In genomic region chr12:68608191-68608590, GRCh38 we compare ENCODE assay signal across 23 cellular contexts. TPM values are rescaled to one million over a fixed set of nuclear protein-coding genes. Genes with fewer than 3 reads are reported as not detected.
DNase-seq lines count a peak whose midpoint lies in the region; ATAC-seq, FAIRE-seq and TF ChIP-seq lines count a peak whose summit lies in the region.
"Had no signal": no experiment of that assay in that cellular context is flagged by ENCODE, and none has a peak within 500 bp of the region (broad histone marks: within the 10 kb centered on the region; RNA-seq: fewer than 3 reads in every experiment).

No MANE protein-coding gene starts in this region.

- RAD21 ChIA-PET in HCT116 (lab: Charles Lee; ENCODE audit: low non-redundant PET in 1 of 2, low total read pairs in 2 of 2, uncharacterized antibody in 2 of 2, unreplicated experiment in 2 of 2) = no interaction called here

- DNase-seq in CD4-positive, alpha-beta T cell = no peak
- DNase-seq in HCT116 (ENCODE audit: low read depth, low spot score) = no peak
- no peak for DNase-seq in K562 (ENCODE audit: extremely low read depth in 1 of 4, low spot score in 3 of 4)
- no peak for DNase-seq in nephron progenitor cell
- DNase-seq in T-helper 2 cell treated with Interferon-gamma antibody and Interleukin-4, amounts not matched to agents 5 μg/mL and 100 μg/mL, for 36 hours (ENCODE audit: low spot score) = no peak
- DNase-seq: activated CD4-positive, alpha-beta T cell treated with anti-CD3 and anti-CD28 coated beads, Interleukin-2, amount 10 ng/mL, durations not matched to agents 7 days and 5 days; aorta; dorsolateral prefrontal cortex; foreskin keratinocyte; HCEC 1CT; lower lobe of right lung; NCI-H1436; NCI-H2171 treated with DMSO at 0.1 percent for 48 hours; NCI-H526 treated with DMSO at 0.1 percent for 48 hours; posterior cingulate gyrus; Right ventricle myocardium superior; thyroid gland had no signal

- no peak for TF ChIP-seq POLR2A in HCT116 (IDR thresholded peaks at IDR 0.05; ENCODE audit: borderline replicate concordance, extremely low read depth, insufficient read depth, insufficient read length)
- no peak for TF ChIP-seq POLR2A in K562 (conservative IDR thresholded peaks at IDR 0.05)

- no TSS peak for BruUV-seq in HCT116 (replicated peaks; lab: Mats Ljungman, UMichigan)
- BruUV-seq in K562 (replicated peaks; lab: Mats Ljungman, UMichigan) = no TSS peak

- no peaks in the 10 kb centered on the region for H3K9me2 ChIP-seq in HCT116 (ENCODE audit: insufficient read depth)

- ATAC-seq in CD4-positive, alpha-beta T cell (ENCODE audit: poor library complexity) = no peak
- ATAC-seq in HCT116 (no peak), K562 (no peak), HG03378 (IDR thresholded peaks at IDR 0.05; ENCODE audit: unreplicated experiment) (no peak), GM21619 (IDR thresholded peaks at IDR 0.05; ENCODE audit: unreplicated experiment) (no peak)
- ATAC-seq: foreskin keratinocyte, lower lobe of right lung had no signal

- H2AFZ ChIP-seq in HCT116 (ENCODE audit: low read depth, low read length, poor library complexity, severe bottlenecking) (peak overlapping the region; percentile 47), K562 (ENCODE audit: low read depth, low read length) (peak overlapping the region; percentile 82)
- H2AFZ ChIP-seq: hepatocyte had no signal

- no peaks in the 10 kb centered on the region for H3K9me1 ChIP-seq in K562 (ENCODE audit: control insufficient read depth, insufficient read depth, low read length)

- TF ChIP-seq EP300 in K562 (IDR thresholded peaks at IDR 0.05; ENCODE audit: low read length) = no peak

- peaks cover 25% of the 10 kb centered on the region for H3K4me1 Mint-ChIP-seq in CD4-positive, alpha-beta T cell (ENCODE audit: low read depth)
- peaks cover 33% of the 10 kb centered on the region for H3K4me1 Mint-ChIP-seq in nephron progenitor cell
- H3K4me1 Mint-ChIP-seq in T-helper 2 cell treated with Interferon-gamma antibody and Interleukin-4, amounts not matched to agents 5 μg/mL and 100 μg/mL, for 36 hours (ENCODE audit: low read depth) = peaks cover 28% of the 10 kb centered on the region

- no peak overlapping the region for H3K9ac ChIP-seq in HCT116 (ENCODE audit: low read length)
- 0 out of 4 replicates have a peak overlapping the region, but pooled peaks of 1 of the 2 experiments have one; percentile 29 for H3K9ac ChIP-seq in K562 (ENCODE audit: insufficient read depth in 1 of 2, low read depth in 2 of 2, low read length in 2 of 2)

- no peak for TF ChIP-seq RAD21 in HCT116 (IDR thresholded peaks at IDR 0.05; ENCODE audit: low read depth)
- TF ChIP-seq RAD21 in K562 (CRISPR knock-in tag; conservative IDR thresholded peaks at IDR 0.05 in 1 of 2, IDR thresholded peaks at IDR 0.05 in 1 of 2) = no peak

- no peaks in the 10 kb centered on the region for H3K27me3 Mint-ChIP-seq in CD4-positive, alpha-beta T cell
- H3K27me3 Mint-ChIP-seq in nephron progenitor cell (ENCODE audit: low read depth, poor library complexity) = peaks cover 5% of the 10 kb centered on the region
- no peaks in the 10 kb centered on the region for H3K27me3 Mint-ChIP-seq in T-helper 2 cell treated with Interferon-gamma antibody and Interleukin-4, amounts not matched to agents 5 μg/mL and 100 μg/mL, for 36 hours (ENCODE audit: low read depth)
- H3K27me3 Mint-ChIP-seq: activated CD4-positive, alpha-beta T cell treated with anti-CD3 and anti-CD28 coated beads, Interleukin-2, amount 10 ng/mL, durations not matched to agents 7 days and 5 days; central memory CD8-positive, alpha-beta T cell had no signal

- in situ Hi-C loops in K562 (cut with MboI) = no loop called here

- CTCF ChIA-PET in CD4-positive, alpha-beta T cell (lab: Charles Lee) = no interaction called here
- CTCF ChIA-PET in HCT116 (lab: Charles Lee) (no interaction called here), K562 (lab: Yijun Ruan, JAX; ENCODE audit: low intra/inter-chr PET ratio) (no interaction called here)

- TF ChIP-seq CTCF in CD4-positive, alpha-beta T cell (IDR thresholded peaks at IDR 0.05) = no peak
- TF ChIP-seq CTCF in HCT116 (IDR thresholded peaks at IDR 0.05 in 2 of 3, conservative IDR thresholded peaks at IDR 0.05 in 1 of 3; ENCODE audit: borderline replicate concordance in 1 of 3, insufficient read depth in 1 of 3, low read depth in 2 of 3, low read length in 2 of 3) (no peak), K562 (IDR thresholded peaks at IDR 0.05 in 2 of 3, conservative IDR thresholded peaks at IDR 0.05 in 1 of 3; ENCODE audit: insufficient read depth in 2 of 3, low read depth in 1 of 3, low read length in 3 of 3) (no peak), nephron progenitor cell (IDR thresholded peaks at IDR 0.05) (no peak)

- H3K4me3 ChIP-seq in HCT116 (replicated peaks in 1 of 2; ENCODE audit: low read depth in 1 of 2, low read length in 2 of 2) (no peak overlapping the region), K562 (no peak overlapping the region)
- H3K4me3 ChIP-seq: dorsolateral prefrontal cortex, hepatocyte, lower lobe of right lung, thyroid gland had no signal

- H3K4me3 Mint-ChIP-seq in CD4-positive, alpha-beta T cell = peak overlapping the region; percentile 76
- no peak overlapping the region for H3K4me3 Mint-ChIP-seq in nephron progenitor cell
- H3K4me3 Mint-ChIP-seq in T-helper 2 cell treated with Interferon-gamma antibody and Interleukin-4, amounts not matched to agents 5 μg/mL and 100 μg/mL, for 36 hours = no peak overlapping the region
- H3K4me3 Mint-ChIP-seq: activated CD4-positive, alpha-beta T cell treated with anti-CD3 and anti-CD28 coated beads, Interleukin-2, amount 10 ng/mL, durations not matched to agents 7 days and 5 days; central memory CD8-positive, alpha-beta T cell had no signal

- no peaks in the 10 kb centered on the region for H3K9me3 Mint-ChIP-seq in CD4-positive, alpha-beta T cell
- H3K9me3 Mint-ChIP-seq in nephron progenitor cell = no peaks in the 10 kb centered on the region
- no peaks in the 10 kb centered on the region for H3K9me3 Mint-ChIP-seq in T-helper 2 cell treated with Interferon-gamma antibody and Interleukin-4, amounts not matched to agents 5 μg/mL and 100 μg/mL, for 36 hours
- H3K9me3 Mint-ChIP-seq: activated CD4-positive, alpha-beta T cell treated with anti-CD3 and anti-CD28 coated beads, Interleukin-2, amount 10 ng/mL, durations not matched to agents 7 days and 5 days; central memory CD8-positive, alpha-beta T cell had no signal

- H3K9me3 ChIP-seq in CD4-positive, alpha-beta T cell (ENCODE audit: control insufficient read depth, low read length) = no peaks in the 10 kb centered on the region
- H3K9me3 ChIP-seq in HCT116 (ENCODE audit: control insufficient read depth in 1 of 2, insufficient read depth in 1 of 2, low read depth in 1 of 2, low read length in 2 of 2) (no peaks in the 10 kb centered on the region), K562 (replicated peaks; ENCODE audit: control insufficient read depth, insufficient read depth, low read depth, low read length) (no peaks in the 10 kb centered on the region)
- H3K9me3 ChIP-seq: lower lobe of right lung, thyroid gland had no signal

- POLR2A ChIA-PET in CD4-positive, alpha-beta T cell (lab: Charles Lee) = interaction anchor here (1.4 to 5.8 kb wide), 2 partner anchors 14 to 70 kb away, joined by 5 to 119 read pairs; no protein-coding TSS in a partner anchor
- POLR2A ChIA-PET in HCT116 (lab: Charles Lee) (no interaction called here), K562 (lab: Yijun Ruan, JAX) (interaction anchor here (0.8 to 1.5 kb wide), 3 partner anchors 12 to 202 kb away, joined by 3 to 4 read pairs (median 3); no protein-coding TSS in a partner anchor)

- H3K79me2 ChIP-seq in HCT116 (ENCODE audit: insufficient read depth, low read length) (peaks cover 20% of the 10 kb centered on the region), K562 (ENCODE audit: control insufficient read depth, insufficient read depth, low read length) (peaks cover 23% of the 10 kb centered on the region)

- H3K27me3 ChIP-seq in CD4-positive, alpha-beta T cell (ENCODE audit: control insufficient read depth, insufficient read depth, low read length) = no peaks in the 10 kb centered on the region
- no peaks in the 10 kb centered on the region for H3K27me3 ChIP-seq in HCT116 (ENCODE audit: insufficient read depth, low read length)
- H3K27me3 ChIP-seq in K562 (ENCODE audit: control insufficient read depth in 2 of 2, insufficient read depth in 2 of 2, low read length in 2 of 2) = no peaks in the 10 kb centered on the region
- H3K27me3 ChIP-seq: dorsolateral prefrontal cortex, foreskin keratinocyte, hepatocyte, thyroid gland had no signal

- peak overlapping the region; percentile 52 for H3K27ac Mint-ChIP-seq in CD4-positive, alpha-beta T cell
- H3K27ac Mint-ChIP-seq in nephron progenitor cell = peak overlapping the region; percentile 62
- no peak overlapping the region for H3K27ac Mint-ChIP-seq in T-helper 2 cell treated with Interferon-gamma antibody and Interleukin-4, amounts not matched to agents 5 μg/mL and 100 μg/mL, for 36 hours
- H3K27ac Mint-ChIP-seq: activated CD4-positive, alpha-beta T cell treated with anti-CD3 and anti-CD28 coated beads, Interleukin-2, amount 10 ng/mL, durations not matched to agents 7 days and 5 days had no signal

- H3K36me3 Mint-ChIP-seq in CD4-positive, alpha-beta T cell (ENCODE audit: low read depth) = peaks cover 20% of the 10 kb centered on the region
- H3K36me3 Mint-ChIP-seq in nephron progenitor cell (ENCODE audit: low read depth) = peaks cover 7% of the 10 kb centered on the region
- peaks cover 14% of the 10 kb centered on the region for H3K36me3 Mint-ChIP-seq in T-helper 2 cell treated with Interferon-gamma antibody and Interleukin-4, amounts not matched to agents 5 μg/mL and 100 μg/mL, for 36 hours (ENCODE audit: low read depth)

- WGBS in K562 (ENCODE audit: insufficient coverage, low coverage, missing lambda C conversion rate) = 31% methylated on average over 2 of the region's 2 CpGs

- H4K20me1 ChIP-seq in HCT116 (ENCODE audit: insufficient read depth) = peaks cover 7% of the 10 kb centered on the region; the same call in 1 of the 2 replicates
- peaks cover 9% of the 10 kb centered on the region for H4K20me1 ChIP-seq in K562 (replicated peaks; ENCODE audit: control insufficient read depth, insufficient read depth, low read length)

- intact Hi-C loops in CD4-positive, alpha-beta T cell (cut with DNase I, micrococcal nuclease) = loop anchor here in 1 of 2 experiments (5.0 kb wide), 1 partner anchor 76 kb away; no protein-coding TSS in a partner anchor
- intact Hi-C loops in HCT116 (cut with micrococcal nuclease) (no loop called here), K562 (cut with micrococcal nuclease) (no loop called here)

- H3K27ac ChIP-seq in CD4-positive, alpha-beta T cell (ENCODE audit: low read depth, low read length) = no peak overlapping the region
- no peak overlapping the region for H3K27ac ChIP-seq in HCT116 (ENCODE audit: low read depth, low read length)
- H3K27ac ChIP-seq in K562 (ENCODE audit: extremely low read depth, low read depth, low read length) = no peak overlapping the region
- H3K27ac ChIP-seq: dorsolateral prefrontal cortex, epithelial cell of prostate, foreskin keratinocyte, hepatocyte, lower lobe of right lung, thyroid gland had no signal

- peaks cover 8 to 26% of the 10 kb centered on the region in 2 experiments; a peak in 3 of 4 replicates for H3K4me1 ChIP-seq in HCT116 (ENCODE audit: control insufficient read depth in 1 of 2, insufficient read depth in 2 of 2, low read length in 2 of 2)
- peaks cover 11 to 13% of the 10 kb centered on the region in 2 experiments; a peak in 4 of 5 replicates for H3K4me1 ChIP-seq in K562 (replicated peaks in 1 of 2; ENCODE audit: control insufficient read depth in 2 of 2, insufficient read depth in 2 of 2, low read length in 2 of 2)
- H3K4me1 ChIP-seq: foreskin keratinocyte had no signal

- H3K36me3 ChIP-seq in HCT116 (ENCODE audit: control insufficient read depth in 1 of 2, insufficient read depth in 2 of 2, low read length in 2 of 2) (no peaks in the 10 kb centered on the region), K562 (ENCODE audit: control insufficient read depth, insufficient read depth, low read length) (no peaks in the 10 kb centered on the region)
- H3K36me3 ChIP-seq: thyroid gland had no signal

- FAIRE-seq in K562 (lab: Jason Lieb, UNC) = no peak
- FAIRE-seq: keratinocyte had no signal

- no peak overlapping the region for H3K4me2 ChIP-seq in HCT116 (ENCODE audit: low read length)
- no peak overlapping the region; the same call in 1 of the 2 replicates for H3K4me2 ChIP-seq in K562 (ENCODE audit: insufficient read depth, low read length)
- H3K4me2 ChIP-seq: hepatocyte had no signal

RNA-seq across cellular contexts. Expression of gene RAP1B, which starts 2.5 kb away (rescaled TPM):
- 100 to 1,000 TPM; 256 to 261 TPM for total RNA-seq in CD4-positive, alpha-beta T cell
- total RNA-seq in HCT116 (2021; ENCODE audit: unreplicated experiment) (79.2 TPM), K562 (2014; rRNA removed) (133 and 157 TPM in 2 replicates), K562 (2014; rRNA removed; fragmentation: Illumina TruSeq; extraction: Trizol) (169 and 201 TPM in 2 replicates), K562 (2015; rRNA removed; fragmentation: Illumina TruSeq; extraction: Trizol) (168 and 191 TPM in 2 replicates), K562 (2021) (160 and 170 TPM in 2 replicates)
- 50.5 and 58.3 TPM in 2 replicates for polyA plus RNA-seq in HCT116 (2012)
- 72.2 and 246 TPM in 2 replicates for total RNA-seq in K562 (2011; cell fraction: chromatin; rRNA removed; ENCODE audit: low replicate concordance)
- 38.4 and 61.2 TPM in 2 replicates for total RNA-seq in K562 (2011; cell fraction: nucleolus; rRNA removed)
- 122 and 262 TPM in 2 replicates for total RNA-seq in K562 (2011; cell fraction: nucleoplasm; rRNA removed)
- polyA plus RNA-seq in K562 (2011; rRNA removed) (184 and 309 TPM in 2 replicates), K562 (2014; fragmentation: Illumina TruSeq; extraction: Trizol) (263 and 309 TPM in 2 replicates), K562 (2014; fragmentation: Nextera tagmentation; extraction: Ambion mirVana) (100 to 1,000 TPM; 107 to 116 TPM), K562 (2014; rRNA removed) (212 and 213 TPM in 2 replicates)
- polyA plus RNA-seq in K562 (2011; cell fraction: cytosol; rRNA removed) = 76.5 and 110 TPM in 2 replicates
- 47.8 and 69.1 TPM in 2 replicates for polyA plus RNA-seq in K562 (2011; cell fraction: nucleus; rRNA removed)
- 168 and 212 TPM in 2 replicates for polyA plus RNA-seq in K562 (2012)
- polyA minus RNA-seq in K562 (2011; rRNA and poly(A)+ RNA removed) = 175 and 226 TPM in 2 replicates
- polyA minus RNA-seq in K562 (2011; cell fraction: cytosol; rRNA and poly(A)+ RNA removed) = 60.5 and 94.7 TPM in 2 replicates
- polyA minus RNA-seq in K562 (2011; cell fraction: nucleus; rRNA and poly(A)+ RNA removed) = 33.7 and 49.9 TPM in 2 replicates
